ENCODE assay signal across 8 cellular contexts in the genomic region with DNA sequence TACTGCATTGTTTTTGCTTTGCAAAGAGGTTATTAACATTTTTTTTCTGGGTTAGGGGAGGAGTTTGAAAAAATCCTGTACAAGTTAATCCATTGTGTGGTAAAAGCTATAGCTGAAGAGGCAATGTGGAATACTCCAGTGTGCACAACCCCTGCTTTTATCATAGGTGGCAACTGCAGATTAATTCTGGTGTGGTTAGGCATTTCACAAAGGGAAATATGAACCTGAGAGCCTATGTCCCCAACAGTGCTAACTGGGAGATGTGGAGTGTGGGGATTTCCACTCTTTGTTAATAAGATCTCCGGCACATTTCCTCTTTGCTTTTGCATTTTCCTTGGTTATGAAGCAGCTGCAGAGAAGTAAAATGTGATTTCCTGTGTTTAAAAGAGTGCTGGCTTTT. TPM values are rescaled to one million over a fixed set of nuclear protein-coding genes. Genes with fewer than 3 reads are reported as not detected.
DNase-seq lines count a peak whose midpoint lies in the region; ATAC-seq and TF ChIP-seq lines count a peak whose summit lies in the region.

No MANE protein-coding gene starts in this region.

- H3K27ac Mint-ChIP-seq in activated naive CD4-positive, alpha-beta T cell treated with anti-CD3 and anti-CD28 coated beads for 36 hours, result peak overlapping the region; percentile 48
- peak overlapping the region; percentile 28 for H3K27ac Mint-ChIP-seq in stimulated activated memory B cell treated with anti-CD40 and anti-IgM and Interleukin-4, amounts not matched to agents 10 μg/mL and 1 μg/mL and 100 μg/mL, for 72 hours

- no peak for TF ChIP-seq CTCF in fibroblast of mammary gland (conservative IDR thresholded peaks at IDR 0.05; ENCODE audit: control insufficient read depth, insufficient read depth, low read depth, low read length)

- no peak overlapping the region for H3K4me3 ChIP-seq in fibroblast of mammary gland (ENCODE audit: control insufficient read depth, low read depth, low read length)

- H3K4me1 Mint-ChIP-seq in activated naive CD4-positive, alpha-beta T cell treated with anti-CD3 and anti-CD28 coated beads for 36 hours (ENCODE audit: low read depth), result peaks cover 48% of the 10 kb centered on the region
- H3K4me1 Mint-ChIP-seq in stimulated activated memory B cell treated with anti-CD40 and anti-IgM and Interleukin-4, amounts not matched to agents 10 μg/mL and 1 μg/mL and 100 μg/mL, for 72 hours, result peaks cover 20% of the 10 kb centered on the region

- H3K36me3 Mint-ChIP-seq in activated naive CD4-positive, alpha-beta T cell treated with anti-CD3 and anti-CD28 coated beads for 36 hours (ENCODE audit: low read depth), result peaks cover 26% of the 10 kb centered on the region
- H3K36me3 Mint-ChIP-seq in stimulated activated memory B cell treated with anti-CD40 and anti-IgM and Interleukin-4, amounts not matched to agents 10 μg/mL and 1 μg/mL and 100 μg/mL, for 72 hours, result peaks cover 45% of the 10 kb centered on the region

- no peak for ATAC-seq in stimulated activated memory B cell treated with anti-CD40 and anti-IgM and Interleukin-4, amounts not matched to agents 10 μg/mL and 1 μg/mL and 100 μg/mL, for 72 hours

- CTCF ChIA-PET in activated naive CD4-positive, alpha-beta T cell treated with anti-CD3 and anti-CD28 coated beads for 36 hours (lab: Charles Lee), result interaction anchor here (0.6 to 1.2 kb wide), 3 partner anchors 32 to 260 kb away, joined by 3 to 4 read pairs (median 3); no protein-coding TSS in a partner anchor

- H3K27me3 Mint-ChIP-seq in activated naive CD4-positive, alpha-beta T cell treated with anti-CD3 and anti-CD28 coated beads for 36 hours (ENCODE audit: low read depth), result no peaks in the 10 kb centered on the region
- no peaks in the 10 kb centered on the region for H3K27me3 Mint-ChIP-seq in stimulated activated memory B cell treated with anti-CD40 and anti-IgM and Interleukin-4, amounts not matched to agents 10 μg/mL and 1 μg/mL and 100 μg/mL, for 72 hours

- no peaks in the 10 kb centered on the region for H3K9me3 Mint-ChIP-seq in activated naive CD4-positive, alpha-beta T cell treated with anti-CD3 and anti-CD28 coated beads for 36 hours
- no peaks in the 10 kb centered on the region for H3K9me3 Mint-ChIP-seq in stimulated activated memory B cell treated with anti-CD40 and anti-IgM and Interleukin-4, amounts not matched to agents 10 μg/mL and 1 μg/mL and 100 μg/mL, for 72 hours

- intact Hi-C loops in activated naive CD4-positive, alpha-beta T cell treated with anti-CD3 and anti-CD28 coated beads for 36 hours (cut with micrococcal nuclease), result no loop called here

- no peak for DNase-seq in activated naive CD4-positive, alpha-beta T cell treated with anti-CD3 and anti-CD28 coated beads for 36 hours
- DNase-seq in activated naive CD4-positive, alpha-beta T cell (lab: John Stamatoyannopoulos, UW), result no peak
- DNase-seq in RPMI7951 (ENCODE audit: low read depth) (peak; percentile 60), fibroblast of mammary gland (ENCODE audit: low read depth) (peak; percentile 28), 8988T (no peak), AG08396 (ENCODE audit: low spot score) (no peak)
- DNase-seq in activated CD4-positive, alpha-beta T cell treated with anti-CD3 and anti-CD28 coated beads for 4 hours, result no peak

- H3K4me3 Mint-ChIP-seq in activated naive CD4-positive, alpha-beta T cell treated with anti-CD3 and anti-CD28 coated beads for 36 hours, result peak overlapping the region; percentile 7
- no peak overlapping the region for H3K4me3 Mint-ChIP-seq in stimulated activated memory B cell treated with anti-CD40 and anti-IgM and Interleukin-4, amounts not matched to agents 10 μg/mL and 1 μg/mL and 100 μg/mL, for 72 hours

RNA-seq across cellular contexts. Expression of a gene that starts 33.6 kb away (rescaled TPM):
- 10 to 100 TPM; 37.9 to 40.8 TPM for total RNA-seq in activated naive CD4-positive, alpha-beta T cell treated with anti-CD3 and anti-CD28 coated beads for 36 hours
- 21.5 and 32.7 TPM in 2 replicates for total RNA-seq in RPMI7951 (2014; rRNA removed; shearing (Covaris generic))

RNA-seq across cellular contexts. Expression of a gene that starts 34.2 kb away (rescaled TPM):
- 10 to 100 TPM; 44.5 to 47.5 TPM for total RNA-seq in activated naive CD4-positive, alpha-beta T cell treated with anti-CD3 and anti-CD28 coated beads for 36 hours
- 41.0 and 59.8 TPM in 2 replicates for total RNA-seq in RPMI7951 (2014; rRNA removed; shearing (Covaris generic))

Comparison
In these comparisons a context has a peak if more than half of its experiments do, and no peak if none do; other contexts are left out.
1. DNase-seq: peak in RPMI7951 (single experiment) and fibroblast of mammary gland (single experiment); none in activated naive CD4-positive, alpha-beta T cell treated with anti-CD3 and anti-CD28 coated beads for 36 hours (single experiment), activated naive CD4-positive, alpha-beta T cell (0 of 4), 8988T (single experiment), AG08396 (single experiment) and activated CD4-positive, alpha-beta T cell treated with anti-CD3 and anti-CD28 coated beads for 4 hours (0 of 2).